In genomic region chr22:50123119-50123518, GRCh38 we compare ENCODE assay signal across 32 cellular contexts. TPM values are rescaled to one million over a fixed set of nuclear protein-coding genes. Genes with fewer than 3 reads are reported as not detected.
"Had no signal": no experiment of that assay in that cellular context is flagged by ENCODE, and none has a peak within 500 bp of the region (broad histone marks: within the 10 kb centered on the region; RNA-seq: fewer than 3 reads in every experiment).

No MANE protein-coding gene starts in this region.

- H3K9me3 ChIP-seq: neutrophil, ovary, right lobe of liver, thyroid gland had no signal

- DNase-seq: naive thymus-derived CD4-positive, alpha-beta T cell; natural killer cell; occipital lobe; ovary; posterior cingulate gyrus; psoas muscle; right cardiac atrium; right lobe of liver; spleen; stimulated activated CD4-positive, alpha-beta T cell treated with anti-CD3 and anti-CD28 coated beads, Interleukin-12 subunit alpha, Interleukin-12 subunit beta, amount 100 ng/mL, for 4 hours; stimulated activated CD4-positive, alpha-beta T cell treated with anti-CD3 and anti-CD28 coated beads, Interleukin-1b, Interleukin-23, amount 100 ng/mL, for 48 hours; stimulated activated CD4-positive, alpha-beta T cell treated with anti-CD3 and anti-CD28 coated beads, Interleukin-4, amount 100 ng/mL, for 1 hour; stimulated activated CD4-positive, alpha-beta T cell treated with anti-CD3 and anti-CD28 coated beads, Interleukin-4, amount 100 ng/mL, for 4 hours; stimulated activated CD8-positive, alpha-beta memory T cell treated with anti-CD3 and anti-CD28 coated beads, Interleukin-4, amount 100 ng/mL, for 48 hours; stimulated activated naive CD4-positive, alpha-beta T cell; stomach; thyroid gland; trophoblast cell; upper lobe of left lung had no signal

- H3K36me3 ChIP-seq: neutrophil, ovary, right lobe of liver, spleen, stomach, thoracic aorta, thyroid gland, tibial nerve, upper lobe of left lung, vagina had no signal

- H3K4me1 ChIP-seq: parathyroid adenoma, psoas muscle, spleen, tibial nerve had no signal

- H3K4me1 Mint-ChIP-seq: naive thymus-derived CD4-positive, alpha-beta T cell; natural killer cell; stimulated activated memory B cell treated with anti-CD40 and anti-IgM and Interleukin-4, amounts not matched to agents 10 μg/mL and 1 μg/mL and 100 μg/mL, for 72 hours had no signal

- H3K27ac ChIP-seq: neutrophil, ovary, parathyroid adenoma, psoas muscle, right lobe of liver, skin epidermis, spleen, stomach, thoracic aorta, thyroid gland, tibial nerve, upper lobe of left lung, vagina had no signal

- H3K4me3 ChIP-seq: ovary, psoas muscle, right lobe of liver, skin epidermis, smooth muscle cell, spleen, stomach, thoracic aorta, thyroid gland, tibial nerve, upper lobe of left lung, vagina had no signal

- H3K27ac Mint-ChIP-seq: naive thymus-derived CD4-positive, alpha-beta T cell; natural killer cell; nephron; progenitor cell of endocrine pancreas; stimulated activated memory B cell treated with anti-CD40 and anti-IgM and Interleukin-4, amounts not matched to agents 10 μg/mL and 1 μg/mL and 100 μg/mL, for 72 hours; stimulated activated naive CD8-positive, alpha-beta T cell treated with anti-CD3 and anti-CD28 coated beads, Interleukin-15, Interleukin-2, amounts not matched to agents 100 ng/mL and 50 ng/mL, for 24 hours had no signal

- H3K27me3 ChIP-seq: neutrophil, ovary, right lobe of liver, stomach, thyroid gland, tibial nerve, upper lobe of left lung, vagina had no signal

- H3K4me3 Mint-ChIP-seq: naive thymus-derived CD4-positive, alpha-beta T cell; natural killer cell; nephron; stimulated activated memory B cell treated with anti-CD40 and anti-IgM and Interleukin-4, amounts not matched to agents 10 μg/mL and 1 μg/mL and 100 μg/mL, for 72 hours; stimulated activated naive CD8-positive, alpha-beta T cell treated with anti-CD3 and anti-CD28 coated beads, Interleukin-15, Interleukin-2, amounts not matched to agents 100 ng/mL and 50 ng/mL, for 24 hours had no signal

RNA-seq across cellular contexts. Expression of gene MOV10L1, which starts 33.3 kb away (rescaled TPM):
- total RNA-seq: naive thymus-derived CD4-positive, alpha-beta T cell; renal cortical epithelial cell had no signal
- polyA plus RNA-seq: naive thymus-derived CD4-positive, alpha-beta T cell; neural cell had no signal

RNA-seq across cellular contexts. Expression of gene MLC1, which starts 37.9 kb away (rescaled TPM):
- total RNA-seq: progenitor cell of endocrine pancreas, psoas muscle, renal cortical epithelial cell, stomach, tibial nerve had no signal
- polyA plus RNA-seq: neural cell, stomach had no signal

RNA-seq across cellular contexts. Expression of gene PANX2, which starts 47.4 kb away (rescaled TPM):
- total RNA-seq: renal cortical epithelial cell had no signal
- polyA plus RNA-seq: naive thymus-derived CD4-positive, alpha-beta T cell had no signal
